ENCODE assay signal across 8 cellular contexts in genomic region chr2:44952143-44952805, GRCh38. TPM values are rescaled to one million over a fixed set of nuclear protein-coding genes. Genes with fewer than 3 reads are reported as not detected.
DNase-seq lines count a peak whose midpoint lies in the region; ATAC-seq, FAIRE-seq and TF ChIP-seq lines count a peak whose summit lies in the region.

No MANE protein-coding gene starts in this region.

- H3K79me2 ChIP-seq in H1 (ENCODE audit: control insufficient read depth in 1 of 2, insufficient read depth in 2 of 2, low read length in 2 of 2): no peaks in the 10 kb centered on the region

- H3K4me1 ChIP-seq in RWPE2 (ENCODE audit: insufficient read depth, poor library complexity, severe bottlenecking) (no peaks in the 10 kb centered on the region), H1 (replicated peaks in 1 of 4; ENCODE audit: control insufficient read depth in 3 of 4, insufficient read depth in 4 of 4, low read length in 3 of 4) (peaks cover 10 to 50% (median 28%) of the 10 kb centered on the region in 4 experiments), transverse colon (peaks cover 14 to 38% (median 29%) of the 10 kb centered on the region in 4 donors)

- no peak overlapping the region for H2BK20ac ChIP-seq in H1 (ENCODE audit: low read length)

- peaks cover 0 to 12% of the 10 kb centered on the region in 2 experiments for H4K20me1 ChIP-seq in H1 (replicated peaks in 1 of 2; ENCODE audit: control insufficient read depth in 1 of 2, insufficient read depth in 2 of 2, low read length in 2 of 2)

- peak overlapping the region; percentile 32 for H3K18ac ChIP-seq in H1 (ENCODE audit: extremely low read depth, low read length)

- H2BK120ac ChIP-seq in H1 (replicated peaks; ENCODE audit: low read depth, low read length): no peak overlapping the region

- H3K4me3 Mint-ChIP-seq in activated CD4-positive, alpha-beta T cell treated with anti-CD3 and anti-CD28 coated beads, Interleukin-2, amount 10 ng/mL, durations not matched to agents 7 days and 5 days: peak overlapping the region; percentile 6
- H3K4me3 Mint-ChIP-seq in mesothelial cell of epicardium: peak overlapping the region; percentile 53

- H2BK12ac ChIP-seq in H1 (ENCODE audit: low read depth, low read length): 0 out of 2 replicates have a peak overlapping the region, but pooled peaks have one; percentile 52

- no peak overlapping the region for H3K14ac ChIP-seq in H1 (ENCODE audit: insufficient read length)

- H3K9me3 Mint-ChIP-seq in activated CD4-positive, alpha-beta T cell treated with anti-CD3 and anti-CD28 coated beads, Interleukin-2, amount 10 ng/mL, durations not matched to agents 7 days and 5 days: no peaks in the 10 kb centered on the region
- H3K9me3 Mint-ChIP-seq in mesothelial cell of epicardium: no peaks in the 10 kb centered on the region

- no peak overlapping the region for H2AK5ac ChIP-seq in H1 (ENCODE audit: low read depth, low read length)

- no peak overlapping the region for H3K23ac ChIP-seq in H1 (ENCODE audit: insufficient read length)

- H3K79me1 ChIP-seq in H1 (ENCODE audit: low read depth, low read length): no peaks in the 10 kb centered on the region

- H3K27ac ChIP-seq in RWPE2 (ENCODE audit: poor library complexity, severe bottlenecking): no peak overlapping the region
- H3K27ac ChIP-seq in H1 (ENCODE audit: low read depth, low read length): no peak overlapping the region
- H3K27ac ChIP-seq in transverse colon: no peak overlapping the region

- no peak for FAIRE-seq in H1 (lab: Jason Lieb, UNC)

- H3K36me3 Mint-ChIP-seq in activated CD4-positive, alpha-beta T cell treated with anti-CD3 and anti-CD28 coated beads, Interleukin-2, amount 10 ng/mL, durations not matched to agents 7 days and 5 days (ENCODE audit: low read depth): no peaks in the 10 kb centered on the region
- H3K36me3 Mint-ChIP-seq in mesothelial cell of epicardium: no peaks in the 10 kb centered on the region

- H4K91ac ChIP-seq in H1 (replicated peaks; ENCODE audit: insufficient read length, low read length): no peak overlapping the region

- H3K23me2 ChIP-seq in H1 (ENCODE audit: low read depth, low read length): peaks cover 10% of the 10 kb centered on the region; the same call in 1 of the 2 replicates

- no peak for TF ChIP-seq POLR2A in H1 (IDR thresholded peaks at IDR 0.05; ENCODE audit: control extremely low read depth in 1 of 2, low read depth in 2 of 2, low read length in 2 of 2)
- TF ChIP-seq POLR2A in transverse colon (IDR thresholded peaks at IDR 0.05): no peak

- H3K27me3 ChIP-seq in RWPE2 (ENCODE audit: insufficient read depth, poor library complexity, severe bottlenecking): peaks cover 44% of the 10 kb centered on the region
- H3K27me3 ChIP-seq in H1 (replicated peaks in 1 of 4; ENCODE audit: control insufficient read depth in 3 of 4, extremely low read depth in 1 of 4, insufficient read depth in 3 of 4, low read length in 3 of 4): peaks cover 74 to 97% (median 94%) of the 10 kb centered on the region in 4 experiments
- peaks cover 94% of the 10 kb centered on the region for H3K27me3 ChIP-seq in transverse colon

- no peak for DNase-seq in activated CD4-positive, alpha-beta T cell treated with anti-CD3 and anti-CD28 coated beads, Interleukin-2, amount 10 ng/mL, durations not matched to agents 7 days and 5 days
- no peak for DNase-seq in activated CD4-positive, alpha-beta T cell treated with anti-CD3 and anti-CD28 coated beads for 4 hours
- DNase-seq in RWPE2 (ENCODE audit: low spot score) (no peak), H1 (ENCODE audit: low read depth in 1 of 2, low spot score in 2 of 2) (peak in 1 of 2 experiments; percentile 86), mesothelial cell of epicardium (ENCODE audit: low spot score in 2 of 2, unreplicated experiment in 2 of 2) (no peak), transverse colon (peak; percentile 24), NCI-H1436 (lab: John Stamatoyannopoulos, UW) (no peak)

- no peak overlapping the region for H2BK15ac ChIP-seq in H1 (ENCODE audit: low read length)

- H3K27me3 Mint-ChIP-seq in activated CD4-positive, alpha-beta T cell treated with anti-CD3 and anti-CD28 coated beads, Interleukin-2, amount 10 ng/mL, durations not matched to agents 7 days and 5 days: peaks cover 83% of the 10 kb centered on the region
- peaks cover 98% of the 10 kb centered on the region for H3K27me3 Mint-ChIP-seq in mesothelial cell of epicardium (ENCODE audit: low read depth)

- H3K4me3 ChIP-seq in RWPE2 (ENCODE audit: severe bottlenecking): no peak overlapping the region
- H3K4me3 ChIP-seq in H1 (ENCODE audit: extremely low read depth in 1 of 4, insufficient read depth in 2 of 4, low read depth in 3 of 4, low read length in 4 of 4): peak overlapping the region; percentile 5 to 52 (median 38); a peak in 7 of 8 replicates
- H3K4me3 ChIP-seq in transverse colon: peak overlapping the region in 3 of 4 donors; percentile 3 to 43 (median 23)

- H3K56ac ChIP-seq in H1 (replicated peaks; ENCODE audit: insufficient read length, low read depth, low read length): no peak overlapping the region

- H3K27ac Mint-ChIP-seq in activated CD4-positive, alpha-beta T cell treated with anti-CD3 and anti-CD28 coated beads, Interleukin-2, amount 10 ng/mL, durations not matched to agents 7 days and 5 days: no peak overlapping the region
- no peak overlapping the region for H3K27ac Mint-ChIP-seq in mesothelial cell of epicardium

- TF ChIP-seq EP300 in H1 (IDR thresholded peaks at IDR 0.05; ENCODE audit: borderline replicate concordance in 1 of 2, low read depth in 2 of 2, low read length in 2 of 2) (no peak), transverse colon (IDR thresholded peaks at IDR 0.05; ENCODE audit: low read depth) (no peak)

- in situ Hi-C loops in transverse colon (cut with MboI; ENCODE audit: low pct_ligation_motif_present in 1 of 4, low pct_unique_long_range_greater_than_20kb in 1 of 4, low sequenced_read_pairs in 3 of 4): loop anchor here (10.0 to 25.0 kb wide), 4 partner anchors 465 to 915 kb away; no protein-coding TSS in a partner anchor

- no peak overlapping the region for H2BK5ac ChIP-seq in H1 (ENCODE audit: low read depth, low read length)

- POLR2A ChIA-PET in activated CD4-positive, alpha-beta T cell treated with anti-CD3 and anti-CD28 coated beads, Interleukin-2, amount 10 ng/mL, durations not matched to agents 7 days and 5 days (lab: Charles Lee): no interaction called here
- POLR2A ChIA-PET in H1 (lab: Charles Lee; ENCODE audit: partially characterized antibody): interaction anchor here (1.6 to 2.3 kb wide), 2 partner anchors 15 to 20 kb away, joined by 3 to 5 read pairs; no protein-coding TSS in a partner anchor

- H3K4me1 Mint-ChIP-seq in activated CD4-positive, alpha-beta T cell treated with anti-CD3 and anti-CD28 coated beads, Interleukin-2, amount 10 ng/mL, durations not matched to agents 7 days and 5 days: peaks cover 21% of the 10 kb centered on the region
- H3K4me1 Mint-ChIP-seq in mesothelial cell of epicardium: peaks cover 23% of the 10 kb centered on the region

- CTCF ChIA-PET in activated CD4-positive, alpha-beta T cell treated with anti-CD3 and anti-CD28 coated beads, Interleukin-2, amount 10 ng/mL, durations not matched to agents 7 days and 5 days (lab: Charles Lee): interaction anchor here (0.8 to 1.8 kb wide), 3 partner anchors 15 to 473 kb away, joined by 3 to 5 read pairs (median 3); no protein-coding TSS in a partner anchor
- CTCF ChIA-PET in H1 (lab: Charles Lee; ENCODE audit: partially characterized antibody): interaction anchor here (0.6 to 5.0 kb wide), 17 partner anchors 14 to 1105 kb away, joined by 3 to 22 read pairs (median 4); no protein-coding TSS in a partner anchor

- H4K5ac ChIP-seq in H1 (ENCODE audit: insufficient read length, low read depth, low read length): no peak overlapping the region

- no peak overlapping the region for H3K9ac ChIP-seq in H1 (replicated peaks in 1 of 4; ENCODE audit: extremely low read depth in 1 of 4, low read depth in 3 of 4, low read length in 3 of 4)

- peak overlapping the region; percentile 58 to 73 for H3K4me2 ChIP-seq in H1 (ENCODE audit: insufficient read depth in 1 of 2, low read depth in 2 of 2, low read length in 2 of 2)

- H4K8ac ChIP-seq in H1 (ENCODE audit: extremely low read depth, insufficient read depth, low read length): no peak overlapping the region; the same call in 1 of the 2 replicates

- intact Hi-C loops in transverse colon (cut with DNase I; ENCODE audit: low total_unique reads): loop anchor here (5.0 kb wide), 1 partner anchor 470 kb away; no protein-coding TSS in a partner anchor

- ATAC-seq in HG03280 (IDR thresholded peaks at IDR 0.05; ENCODE audit: unreplicated experiment) (peak; percentile 55), RWPE2 (ENCODE audit: low read depth) (peak; percentile 35)

- H3K36me3 ChIP-seq in RWPE2 (ENCODE audit: low read depth): no peaks in the 10 kb centered on the region
- no peaks in the 10 kb centered on the region for H3K36me3 ChIP-seq in H1 (ENCODE audit: control insufficient read depth in 2 of 4, insufficient read depth in 4 of 4, low read length in 3 of 4)
- H3K36me3 ChIP-seq in transverse colon: no peaks in the 10 kb centered on the region

- TF ChIP-seq CTCF in RWPE2 (IDR thresholded peaks at IDR 0.05; ENCODE audit: poor library complexity, severe bottlenecking) (peak; percentile 62), H1 (IDR thresholded peaks at IDR 0.05; ENCODE audit: control extremely low read depth in 1 of 3, insufficient read depth in 1 of 3, low read depth in 1 of 3, low read length in 3 of 3) (peak in 2 of 3 experiments; percentile 78 to 85; a peak in 3 of 4 replicates), mesothelial cell of epicardium (IDR thresholded peaks at IDR 0.05; ENCODE audit: unreplicated experiment) (peak; percentile 75), transverse colon (IDR thresholded peaks at IDR 0.05) (peak; percentile 45 to 66 (median 58))

- peak; percentile 55 to 63 for TF ChIP-seq RAD21 in H1 (IDR thresholded peaks at IDR 0.05 in 1 of 2, conservative IDR thresholded peaks at IDR 0.05 in 1 of 2; ENCODE audit: low read depth in 2 of 2, low read length in 2 of 2)

- no peak overlapping the region for H3K4ac ChIP-seq in H1 (replicated peaks; ENCODE audit: insufficient read length, low read depth, low read length)

- WGBS in H1 (ENCODE audit: extremely low coverage in 1 of 2, insufficient coverage in 1 of 2, insufficient read length in 1 of 2, insufficient replicate concordance in 2 of 2, low coverage in 1 of 2, low lambda C conversion rate in 2 of 2, missing lambda C conversion rate in 1 of 2), 2 experiments: 1% methylated on average over 25 of the region's 59 CpGs; no CpG with 5 or more reads in 1 of the 2 experiments
- 4% methylated on average over 57 of the region's 59 CpGs; no CpG with 5 or more reads in 1 of the 2 donors for whole genome bisulfite sequencing in transverse colon (ENCODE audit: low coverage in 1 of 2), 2 donors

- H3K9me3 ChIP-seq in RWPE2 (ENCODE audit: severe bottlenecking) (no peaks in the 10 kb centered on the region), H1 (ENCODE audit: insufficient read depth in 2 of 2, low read depth in 1 of 2, low read length in 1 of 2) (no peaks in the 10 kb centered on the region), transverse colon (no peaks in the 10 kb centered on the region)

- H2AFZ ChIP-seq in H1 (ENCODE audit: low read length): no peak overlapping the region

RNA-seq across cellular contexts. Expression of gene SIX3, which starts 10.8 kb away (rescaled TPM):
- total RNA-seq in activated CD4-positive, alpha-beta T cell treated with anti-CD3 and anti-CD28 coated beads, Interleukin-2, amount 10 ng/mL, durations not matched to agents 7 days and 5 days: not detected
- total RNA-seq in H1 (2021; fragmentation: NEBNext Ultra II Directional; extraction: Animal tissue kit (Norgen Biotek cat#: 25700)): 0.19 and 0.21 TPM in 2 replicates
- polyA plus RNA-seq in H1 (2011; rRNA removed): 0.02 and 0.52 TPM in 2 replicates
- 0.31 TPM for polyA plus RNA-seq in H1 (2011; cell fraction: cytosol; rRNA removed)
- 0.41 TPM for polyA plus RNA-seq in H1 (2011; cell fraction: nucleus; rRNA removed)
- 0.10 to 0.13 TPM (median 0.13 TPM) in 3 of 4 replicates, not detected in the other for polyA plus RNA-seq in H1 (2012, experiment 1 of 2)
- polyA plus RNA-seq in H1 (2012, experiment 2 of 2): 0.09 TPM
- 0.10 TPM for polyA plus RNA-seq in H1 (2013, experiment 1 of 2)
- 0.07 TPM for polyA plus RNA-seq in H1 (2013, experiment 2 of 2)
- polyA minus RNA-seq in H1 (2011; rRNA and poly(A)+ RNA removed): 0.09 TPM in 1 of 2 replicates, not detected in the other
- not detected for polyA minus RNA-seq in H1 (2011; cell fraction: cytosol; rRNA and poly(A)+ RNA removed)
- 0.50 TPM for polyA minus RNA-seq in H1 (2011; cell fraction: nucleus; rRNA and poly(A)+ RNA removed)
- total RNA-seq in mesothelial cell of epicardium (not detected in 3 replicates), transverse colon (not detected)

RNA-seq across cellular contexts. Expression of gene SIX2, which starts 57.0 kb away (rescaled TPM):
- not detected for total RNA-seq in activated CD4-positive, alpha-beta T cell treated with anti-CD3 and anti-CD28 coated beads, Interleukin-2, amount 10 ng/mL, durations not matched to agents 7 days and 5 days
- total RNA-seq in H1 (2021; fragmentation: NEBNext Ultra II Directional; extraction: Animal tissue kit (Norgen Biotek cat#: 25700)): 0.84 and 1.0 TPM in 2 replicates
- 0.47 and 0.77 TPM in 2 replicates for polyA plus RNA-seq in H1 (2011; rRNA removed)
- polyA plus RNA-seq in H1 (2011; cell fraction: cytosol; rRNA removed): 0.87 TPM
- 0.23 TPM for polyA plus RNA-seq in H1 (2011; cell fraction: nucleus; rRNA removed)
- polyA plus RNA-seq in H1 (2012, experiment 1 of 2): 0.19 to 0.31 TPM (median 0.27 TPM) in 4 replicates
- polyA plus RNA-seq in H1 (2012, experiment 2 of 2): 0.50 TPM
- 0.51 TPM for polyA plus RNA-seq in H1 (2013, experiment 1 of 2)
- polyA plus RNA-seq in H1 (2013, experiment 2 of 2): 0.59 TPM
- 0.15 and 0.32 TPM in 2 replicates for polyA minus RNA-seq in H1 (2011; rRNA and poly(A)+ RNA removed)
- polyA minus RNA-seq in H1 (2011; cell fraction: cytosol; rRNA and poly(A)+ RNA removed): 0.66 TPM
- polyA minus RNA-seq in H1 (2011; cell fraction: nucleus; rRNA and poly(A)+ RNA removed): 1.8 TPM
- total RNA-seq in mesothelial cell of epicardium (0.11 TPM in 1 of 3 replicates, not detected in the others), transverse colon (under 1 TPM in 2 of 4 donors, not detected in 2; 0.14 to 0.32 TPM)
